ENCODE assay signal across 9 cellular contexts in genomic region chr1:236440373-236440772, GRCh38. TPM values are rescaled to one million over a fixed set of nuclear protein-coding genes. Genes with fewer than 3 reads are reported as not detected.
"Had no signal": no experiment of that assay in that cellular context is flagged by ENCODE, and none has a peak within 500 bp of the region (broad histone marks: within the 10 kb centered on the region; RNA-seq: fewer than 3 reads in every experiment).

No MANE protein-coding gene starts in this region.

- ATAC-seq: GM23338, HepG2 had no signal

- H3K4me3 ChIP-seq: GM23338 had no signal

- DNase-seq: H9, HCEC 1CT, KG1 had no signal

- H2AFZ ChIP-seq: GM23338 had no signal

- FAIRE-seq: H1, H54, HepG2 had no signal

- H3K27ac ChIP-seq: HL-60 had no signal

- H3K4me2 ChIP-seq: GM23338 had no signal

RNA-seq across cellular contexts. Expression of gene EDARADD, which starts 46.3 kb away (rescaled TPM):
- total RNA-seq: HepG2 had no signal
- polyA plus RNA-seq: IgD-negative memory B cell had no signal
